In genomic region chrX:47143894-47144625, GRCh38 we compare ENCODE assay signal across 8 cellular contexts. TPM values are rescaled to one million over a fixed set of nuclear protein-coding genes. Genes with fewer than 3 reads are reported as not detected.
A peak's percentile ranks its signal among the peaks of the same experiment; 100 is the strongest.
DNase-seq lines count a peak whose midpoint lies in the region; ATAC-seq and TF ChIP-seq lines count a peak whose summit lies in the region.

No MANE protein-coding gene starts in this region.

- no peaks in the 10 kb centered on the region for H3K27me3 ChIP-seq in CD4-positive, alpha-beta memory T cell (ENCODE audit: insufficient read depth, low read length)
- no peaks in the 10 kb centered on the region for H3K27me3 ChIP-seq in upper lobe of right lung

- ATAC-seq in GM18909 (IDR thresholded peaks at IDR 0.05; ENCODE audit: poor library complexity, unreplicated experiment), result peak; percentile 4
- ATAC-seq in HG03571 (IDR thresholded peaks at IDR 0.05; ENCODE audit: unreplicated experiment), result peak; percentile 4
- peak; percentile 48 for ATAC-seq in upper lobe of right lung
- no peak for ATAC-seq in GM19455 (IDR thresholded peaks at IDR 0.05; ENCODE audit: unreplicated experiment)

- peaks cover 16 to 40% of the 10 kb centered on the region in 2 donors for H3K36me3 Mint-ChIP-seq in CD4-positive, alpha-beta memory T cell
- H3K36me3 Mint-ChIP-seq in T-helper 2 cell treated with Interferon-gamma antibody and Interleukin-4, amounts not matched to agents 5 μg/mL and 100 μg/mL, for 36 hours (ENCODE audit: low read depth), result peaks cover 43% of the 10 kb centered on the region

- H3K9me3 ChIP-seq in CD4-positive, alpha-beta memory T cell (ENCODE audit: control insufficient read depth in 1 of 2, low read length in 2 of 2), result no peaks in the 10 kb centered on the region
- H3K9me3 ChIP-seq in upper lobe of right lung, result no peaks in the 10 kb centered on the region

- TF ChIP-seq CTCF in upper lobe of right lung (IDR thresholded peaks at IDR 0.05), result no peak

- no peak for TF ChIP-seq POLR2A in erythroblast (IDR thresholded peaks at IDR 0.05; ENCODE audit: low read length)

- peaks cover 0 to 4% (median 0%) of the 10 kb centered on the region in 8 donors for H3K9me3 Mint-ChIP-seq in CD4-positive, alpha-beta memory T cell
- H3K9me3 Mint-ChIP-seq in T-helper 2 cell treated with Interferon-gamma antibody and Interleukin-4, amounts not matched to agents 5 μg/mL and 100 μg/mL, for 36 hours, result no peaks in the 10 kb centered on the region

- intact Hi-C loops in CD4-positive, alpha-beta memory T cell (cut with micrococcal nuclease), result loop anchor here (1.0 to 2.0 kb wide), 4 partner anchors 15 to 515 kb away; partner anchors contain the start of gene UXT
- intact Hi-C loops in upper lobe of right lung (cut with DNase I), result no loop called here

- peak overlapping the region; percentile 94 to 99 (median 96) for H3K4me3 Mint-ChIP-seq in CD4-positive, alpha-beta memory T cell
- H3K4me3 Mint-ChIP-seq in T-helper 2 cell treated with Interferon-gamma antibody and Interleukin-4, amounts not matched to agents 5 μg/mL and 100 μg/mL, for 36 hours, result peak overlapping the region; percentile 98

- CTCF ChIA-PET in CD4-positive, alpha-beta memory T cell (lab: Charles Lee; ENCODE audit: partially characterized antibody), result interaction anchor here (0.7 to 2.9 kb wide), 9 partner anchors 9 to 379 kb away, joined by 3 to 18 read pairs (median 4); no protein-coding TSS in a partner anchor

- peak overlapping the region; percentile 95 to 99 (median 98) for H3K27ac Mint-ChIP-seq in CD4-positive, alpha-beta memory T cell
- H3K27ac Mint-ChIP-seq in T-helper 2 cell treated with Interferon-gamma antibody and Interleukin-4, amounts not matched to agents 5 μg/mL and 100 μg/mL, for 36 hours, result peak overlapping the region; percentile 99

- peaks cover 36% of the 10 kb centered on the region for H3K4me1 ChIP-seq in CD4-positive, alpha-beta memory T cell (ENCODE audit: insufficient read depth, low read length)
- peaks cover 7% of the 10 kb centered on the region for H3K4me1 ChIP-seq in upper lobe of right lung

- H3K27me3 Mint-ChIP-seq in CD4-positive, alpha-beta memory T cell, result no peaks in the 10 kb centered on the region
- no peaks in the 10 kb centered on the region for H3K27me3 Mint-ChIP-seq in T-helper 2 cell treated with Interferon-gamma antibody and Interleukin-4, amounts not matched to agents 5 μg/mL and 100 μg/mL, for 36 hours (ENCODE audit: low read depth)

- H3K36me3 ChIP-seq in CD4-positive, alpha-beta memory T cell (ENCODE audit: insufficient read depth, low read length), result peaks cover 7% of the 10 kb centered on the region
- peaks cover 5% of the 10 kb centered on the region for H3K36me3 ChIP-seq in upper lobe of right lung

- DNase-seq in CD4-positive, alpha-beta memory T cell, result no peak
- DNase-seq in T-helper 2 cell treated with Interferon-gamma antibody and Interleukin-4, amounts not matched to agents 5 μg/mL and 100 μg/mL, for 36 hours (ENCODE audit: low spot score), result no peak
- DNase-seq in erythroblast (lab: John Stamatoyannopoulos, UW) (peak; percentile 79), mucosa of gallbladder (ENCODE audit: low spot score) (peak; percentile 30), upper lobe of right lung (no peak)

- H3K4me1 Mint-ChIP-seq in CD4-positive, alpha-beta memory T cell, result peaks cover 19 to 52% (median 33%) of the 10 kb centered on the region in 4 donors
- H3K4me1 Mint-ChIP-seq in T-helper 2 cell treated with Interferon-gamma antibody and Interleukin-4, amounts not matched to agents 5 μg/mL and 100 μg/mL, for 36 hours (ENCODE audit: low read depth), result peaks cover 21% of the 10 kb centered on the region

- POLR2A ChIA-PET in CD4-positive, alpha-beta memory T cell (lab: Charles Lee; ENCODE audit: partially characterized antibody), result interaction anchor here (0.7 to 4.6 kb wide), 14 partner anchors 9 to 506 kb away, joined by 3 to 54 read pairs (median 6); partner anchors contain the start of genes ARAF, CDK16, ELK1 and USP11

- peak overlapping the region; percentile 91 for H3K27ac ChIP-seq in CD4-positive, alpha-beta memory T cell (ENCODE audit: low read depth, low read length)
- peak overlapping the region; percentile 94 for H3K27ac ChIP-seq in upper lobe of right lung

- peak overlapping the region; percentile 65 to 73 for H3K4me3 ChIP-seq in CD4-positive, alpha-beta memory T cell (ENCODE audit: low read length in 2 of 2)
- peak overlapping the region; percentile 59 for H3K4me3 ChIP-seq in upper lobe of right lung

RNA-seq across cellular contexts. Expression of gene NDUFB11, which starts 0.4 kb away (rescaled TPM):
- total RNA-seq in CD4-positive, alpha-beta memory T cell, result 10 to 100 TPM; 53.2 to 60.6 TPM
- 100 to 1,000 TPM; 170 to 180 TPM for polyA plus RNA-seq in CD4-positive, alpha-beta memory T cell
- total RNA-seq in mucosa of gallbladder (77.4 TPM), upper lobe of right lung (57.4 TPM)

RNA-seq across cellular contexts. Expression of gene RBM10, which starts 1.0 kb away (rescaled TPM):
- 10 to 100 TPM; 51.2 to 53.3 TPM for total RNA-seq in CD4-positive, alpha-beta memory T cell
- 10 to 100 TPM; 10.7 to 33.0 TPM for polyA plus RNA-seq in CD4-positive, alpha-beta memory T cell
- total RNA-seq in mucosa of gallbladder (47.6 TPM), upper lobe of right lung (31.9 TPM)

RNA-seq across cellular contexts. Expression of gene UBA1, which starts 49.6 kb away (rescaled TPM):
- 100 to 1,000 TPM; 129 to 136 TPM for total RNA-seq in CD4-positive, alpha-beta memory T cell
- polyA plus RNA-seq in CD4-positive, alpha-beta memory T cell, result 100 to 1,000 TPM; 149 to 167 TPM
- total RNA-seq in mucosa of gallbladder (252 TPM), upper lobe of right lung (161 TPM)

Comparison
In these comparisons a context has a peak if more than half of its experiments do, and no peak if none do; other contexts are left out.
1. DNase-seq: peak in erythroblast (2 of 2) and mucosa of gallbladder (single experiment); none in CD4-positive, alpha-beta memory T cell (0 of 5), T-helper 2 cell treated with Interferon-gamma antibody and Interleukin-4, amounts not matched to agents 5 μg/mL and 100 μg/mL, for 36 hours (single experiment) and upper lobe of right lung (single experiment).